ENCODE assay signal across 8 cellular contexts in the genomic region with DNA sequence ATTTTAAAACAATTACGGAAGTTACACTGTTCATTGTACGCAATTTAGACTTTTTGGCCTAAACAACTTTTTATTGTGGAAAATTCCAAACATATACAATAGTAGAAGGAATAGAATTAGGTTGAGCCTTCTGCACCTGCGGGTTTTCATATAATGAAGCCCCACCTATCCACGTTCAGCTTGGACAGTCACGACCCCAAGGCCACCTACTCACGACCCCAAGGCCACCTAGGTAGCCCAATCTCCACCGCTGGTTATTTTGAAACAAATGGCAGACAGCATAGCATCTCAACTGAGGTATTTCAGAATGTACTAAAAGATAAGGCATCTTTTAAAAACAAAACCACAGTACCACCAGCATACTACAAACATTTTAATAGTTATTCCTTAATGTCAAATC. TPM values are rescaled to one million over a fixed set of nuclear protein-coding genes. Genes with fewer than 3 reads are reported as not detected.
DNase-seq lines count a peak whose midpoint lies in the region; TF ChIP-seq lines count a peak whose summit lies in the region.

No MANE protein-coding gene starts in this region.

- peak overlapping the region; percentile 95 for H3K4me3 Mint-ChIP-seq in Calu3 (ENCODE audit: low read depth, unreplicated experiment)

- H2AFZ ChIP-seq in parathyroid adenoma = peak overlapping the region; percentile 90

- H3K4me1 Mint-ChIP-seq in Calu3 (ENCODE audit: low read depth, unreplicated experiment) = peaks cover 23% of the 10 kb centered on the region

- no peak for DNase-seq in Calu3
- no peak for DNase-seq in RWPE1 (ENCODE audit: low spot score)
- DNase-seq in epithelial cell of proximal tubule (ENCODE audit: low read depth) = no peak
- no peak for DNase-seq in midbrain (lab: John Stamatoyannopoulos, UW)
- no peak for DNase-seq in ACHN
- no peak for DNase-seq in RPMI8226
- DNase-seq in activated CD4-positive, alpha-beta T cell treated with anti-CD3 and anti-CD28 coated beads, Interleukin-2, amount 50 U/mL, for 1 hour = no peak

- no peaks in the 10 kb centered on the region for H3K9me3 ChIP-seq in parathyroid adenoma (ENCODE audit: control insufficient read depth, low read length)

- H3K27ac ChIP-seq in RWPE1 = peak overlapping the region; percentile 74
- peak overlapping the region; percentile 70 for H3K27ac ChIP-seq in parathyroid adenoma

- no peaks in the 10 kb centered on the region for H3K79me2 ChIP-seq in parathyroid adenoma

- no peaks in the 10 kb centered on the region for H3K27me3 ChIP-seq in parathyroid adenoma (ENCODE audit: control insufficient read depth, insufficient read depth, low read length)

- no peaks in the 10 kb centered on the region for H3K9me3 Mint-ChIP-seq in Calu3 (ENCODE audit: low read depth, unreplicated experiment)

- H3K4me3 ChIP-seq in epithelial cell of proximal tubule (ENCODE audit: low read depth, low read length) = peak overlapping the region; percentile 61
- H3K4me3 ChIP-seq in parathyroid adenoma (ENCODE audit: low read depth, low read length) = peak overlapping the region; percentile 84

- no peak for TF ChIP-seq CTCF in Calu3 (IDR thresholded peaks at IDR 0.05; ENCODE audit: unreplicated experiment)
- TF ChIP-seq CTCF in RWPE1 (conservative IDR thresholded peaks at IDR 0.05; ENCODE audit: low read depth) = no peak
- no peak for TF ChIP-seq CTCF in epithelial cell of proximal tubule (conservative IDR thresholded peaks at IDR 0.05; ENCODE audit: low read depth, low read length)
- no peak for TF ChIP-seq CTCF in parathyroid adenoma (IDR thresholded peaks at IDR 0.05)

- CTCF ChIA-PET in Calu3 (lab: Charles Lee) (interaction anchor here (0.8 to 1.0 kb wide), 2 partner anchors 14 to 17 kb away, joined by 4 read pairs; no protein-coding TSS in a partner anchor), RWPE1 (lab: Yijun Ruan, JAX) (no interaction called here)

- H3K9ac ChIP-seq in parathyroid adenoma = no peak overlapping the region

- peaks cover 11% of the 10 kb centered on the region for H3K36me3 Mint-ChIP-seq in Calu3 (ENCODE audit: insufficient read depth, unreplicated experiment)

- POLR2A ChIA-PET in RWPE1 (lab: Yijun Ruan, JAX; ENCODE audit: low non-redundant PET) = interaction anchor here (1.2 kb wide), 1 partner anchor 20 kb away, joined by 3 read pairs; no protein-coding TSS in a partner anchor

- no TSS peak for BruUV-seq in Calu3 (replicated peaks; lab: Mats Ljungman, UMichigan)

- in situ Hi-C loops in ACHN (cut with HindIII; ENCODE audit: low pct_ligation_motif_present, low pct_unique_long_range_greater_than_20kb, low sequenced_read_pairs) = no loop called here

- intact Hi-C loops in Calu3 (cut with micrococcal nuclease; ENCODE audit: unreplicated experiment) = no loop called here

- peak overlapping the region; percentile 48 for H3K27ac Mint-ChIP-seq in Calu3 (ENCODE audit: unreplicated experiment)

- H3K4me1 ChIP-seq in parathyroid adenoma = peaks cover 8% of the 10 kb centered on the region

- H3K27me3 Mint-ChIP-seq in Calu3 (ENCODE audit: unreplicated experiment) = peaks cover 35% of the 10 kb centered on the region

- peak overlapping the region; percentile 95 for H3K4me2 ChIP-seq in parathyroid adenoma (ENCODE audit: low read length)

- no peaks in the 10 kb centered on the region for H3K36me3 ChIP-seq in parathyroid adenoma (ENCODE audit: control insufficient read depth, insufficient read depth, low read length)

RNA-seq across cellular contexts. Expression of a gene that starts 0.6 kb away (rescaled TPM):
- total RNA-seq in Calu3 (2022) (18.0 and 42.3 TPM in 2 replicates), epithelial cell of proximal tubule (3.8 and 4.5 TPM in 2 replicates)

RNA-seq across cellular contexts. Expression of a gene that starts 28.2 kb away (rescaled TPM):
- total RNA-seq in Calu3 (2022) (not detected in 2 replicates), epithelial cell of proximal tubule (not detected in 2 replicates)

RNA-seq across cellular contexts. Expression of a gene that starts 58.0 kb away (rescaled TPM):
- total RNA-seq in Calu3 (2022) (111 and 116 TPM in 2 replicates), epithelial cell of proximal tubule (42.1 and 84.8 TPM in 2 replicates)
